ENCODE assay signal across 1 cellular context in genomic region chrX:71540801-71541545, GRCh38.
TF ChIP-seq lines count a peak whose summit lies in the region.

No MANE protein-coding gene starts in this region.

TF ChIP-seq in GM12878, 131 proteins besides CTCF, POLR2A, EP300 and RAD21 (continues in another document):
- TF ChIP-seq, protein P1, sequence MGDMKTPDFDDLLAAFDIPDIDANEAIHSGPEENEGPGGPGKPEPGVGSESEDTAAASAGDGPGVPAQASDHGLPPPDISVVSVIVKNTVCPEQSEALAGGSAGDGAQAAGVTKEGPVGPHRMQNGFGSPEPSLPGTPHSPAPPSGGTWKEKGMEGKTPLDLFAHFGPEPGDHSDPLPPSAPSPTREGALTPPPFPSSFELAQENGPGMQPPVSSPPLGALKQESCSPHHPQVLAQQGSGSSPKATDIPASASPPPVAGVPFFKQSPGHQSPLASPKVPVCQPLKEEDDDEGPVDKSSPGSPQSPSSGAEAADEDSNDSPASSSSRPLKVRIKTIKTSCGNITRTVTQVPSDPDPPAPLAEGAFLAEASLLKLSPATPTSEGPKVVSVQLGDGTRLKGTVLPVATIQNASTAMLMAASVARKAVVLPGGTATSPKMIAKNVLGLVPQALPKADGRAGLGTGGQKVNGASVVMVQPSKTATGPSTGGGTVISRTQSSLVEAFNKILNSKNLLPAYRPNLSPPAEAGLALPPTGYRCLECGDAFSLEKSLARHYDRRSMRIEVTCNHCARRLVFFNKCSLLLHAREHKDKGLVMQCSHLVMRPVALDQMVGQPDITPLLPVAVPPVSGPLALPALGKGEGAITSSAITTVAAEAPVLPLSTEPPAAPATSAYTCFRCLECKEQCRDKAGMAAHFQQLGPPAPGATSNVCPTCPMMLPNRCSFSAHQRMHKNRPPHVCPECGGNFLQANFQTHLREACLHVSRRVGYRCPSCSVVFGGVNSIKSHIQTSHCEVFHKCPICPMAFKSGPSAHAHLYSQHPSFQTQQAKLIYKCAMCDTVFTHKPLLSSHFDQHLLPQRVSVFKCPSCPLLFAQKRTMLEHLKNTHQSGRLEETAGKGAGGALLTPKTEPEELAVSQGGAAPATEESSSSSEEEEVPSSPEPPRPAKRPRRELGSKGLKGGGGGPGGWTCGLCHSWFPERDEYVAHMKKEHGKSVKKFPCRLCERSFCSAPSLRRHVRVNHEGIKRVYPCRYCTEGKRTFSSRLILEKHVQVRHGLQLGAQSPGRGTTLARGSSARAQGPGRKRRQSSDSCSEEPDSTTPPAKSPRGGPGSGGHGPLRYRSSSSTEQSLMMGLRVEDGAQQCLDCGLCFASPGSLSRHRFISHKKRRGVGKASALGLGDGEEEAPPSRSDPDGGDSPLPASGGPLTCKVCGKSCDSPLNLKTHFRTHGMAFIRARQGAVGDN (IDR thresholded peaks at IDR 0.05): no peak
- TF ChIP-seq, protein P2, sequence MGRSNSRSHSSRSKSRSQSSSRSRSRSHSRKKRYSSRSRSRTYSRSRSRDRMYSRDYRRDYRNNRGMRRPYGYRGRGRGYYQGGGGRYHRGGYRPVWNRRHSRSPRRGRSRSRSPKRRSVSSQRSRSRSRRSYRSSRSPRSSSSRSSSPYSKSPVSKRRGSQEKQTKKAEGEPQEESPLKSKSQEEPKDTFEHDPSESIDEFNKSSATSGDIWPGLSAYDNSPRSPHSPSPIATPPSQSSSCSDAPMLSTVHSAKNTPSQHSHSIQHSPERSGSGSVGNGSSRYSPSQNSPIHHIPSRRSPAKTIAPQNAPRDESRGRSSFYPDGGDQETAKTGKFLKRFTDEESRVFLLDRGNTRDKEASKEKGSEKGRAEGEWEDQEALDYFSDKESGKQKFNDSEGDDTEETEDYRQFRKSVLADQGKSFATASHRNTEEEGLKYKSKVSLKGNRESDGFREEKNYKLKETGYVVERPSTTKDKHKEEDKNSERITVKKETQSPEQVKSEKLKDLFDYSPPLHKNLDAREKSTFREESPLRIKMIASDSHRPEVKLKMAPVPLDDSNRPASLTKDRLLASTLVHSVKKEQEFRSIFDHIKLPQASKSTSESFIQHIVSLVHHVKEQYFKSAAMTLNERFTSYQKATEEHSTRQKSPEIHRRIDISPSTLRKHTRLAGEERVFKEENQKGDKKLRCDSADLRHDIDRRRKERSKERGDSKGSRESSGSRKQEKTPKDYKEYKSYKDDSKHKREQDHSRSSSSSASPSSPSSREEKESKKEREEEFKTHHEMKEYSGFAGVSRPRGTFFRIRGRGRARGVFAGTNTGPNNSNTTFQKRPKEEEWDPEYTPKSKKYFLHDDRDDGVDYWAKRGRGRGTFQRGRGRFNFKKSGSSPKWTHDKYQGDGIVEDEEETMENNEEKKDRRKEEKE (IDR thresholded peaks at IDR 0.05): no peak
- TF ChIP-seq MXI1 (IDR thresholded peaks at IDR 0.05; ENCODE audit: low read depth, low read length): peak; percentile 86
- TF ChIP-seq NFIC (IDR thresholded peaks at IDR 0.05; ENCODE audit: low read depth, low read length): peak; percentile 47; the same call in 1 of the 2 replicates
- TF ChIP-seq CEBPB (IDR thresholded peaks at IDR 0.05; ENCODE audit: borderline replicate concordance in 1 of 2, low read depth in 2 of 2, low read length in 2 of 2): no peak
- no peak for TF ChIP-seq TCF12 (IDR thresholded peaks at IDR 0.05; ENCODE audit: low read depth, low read length)
- TF ChIP-seq, protein P3, sequence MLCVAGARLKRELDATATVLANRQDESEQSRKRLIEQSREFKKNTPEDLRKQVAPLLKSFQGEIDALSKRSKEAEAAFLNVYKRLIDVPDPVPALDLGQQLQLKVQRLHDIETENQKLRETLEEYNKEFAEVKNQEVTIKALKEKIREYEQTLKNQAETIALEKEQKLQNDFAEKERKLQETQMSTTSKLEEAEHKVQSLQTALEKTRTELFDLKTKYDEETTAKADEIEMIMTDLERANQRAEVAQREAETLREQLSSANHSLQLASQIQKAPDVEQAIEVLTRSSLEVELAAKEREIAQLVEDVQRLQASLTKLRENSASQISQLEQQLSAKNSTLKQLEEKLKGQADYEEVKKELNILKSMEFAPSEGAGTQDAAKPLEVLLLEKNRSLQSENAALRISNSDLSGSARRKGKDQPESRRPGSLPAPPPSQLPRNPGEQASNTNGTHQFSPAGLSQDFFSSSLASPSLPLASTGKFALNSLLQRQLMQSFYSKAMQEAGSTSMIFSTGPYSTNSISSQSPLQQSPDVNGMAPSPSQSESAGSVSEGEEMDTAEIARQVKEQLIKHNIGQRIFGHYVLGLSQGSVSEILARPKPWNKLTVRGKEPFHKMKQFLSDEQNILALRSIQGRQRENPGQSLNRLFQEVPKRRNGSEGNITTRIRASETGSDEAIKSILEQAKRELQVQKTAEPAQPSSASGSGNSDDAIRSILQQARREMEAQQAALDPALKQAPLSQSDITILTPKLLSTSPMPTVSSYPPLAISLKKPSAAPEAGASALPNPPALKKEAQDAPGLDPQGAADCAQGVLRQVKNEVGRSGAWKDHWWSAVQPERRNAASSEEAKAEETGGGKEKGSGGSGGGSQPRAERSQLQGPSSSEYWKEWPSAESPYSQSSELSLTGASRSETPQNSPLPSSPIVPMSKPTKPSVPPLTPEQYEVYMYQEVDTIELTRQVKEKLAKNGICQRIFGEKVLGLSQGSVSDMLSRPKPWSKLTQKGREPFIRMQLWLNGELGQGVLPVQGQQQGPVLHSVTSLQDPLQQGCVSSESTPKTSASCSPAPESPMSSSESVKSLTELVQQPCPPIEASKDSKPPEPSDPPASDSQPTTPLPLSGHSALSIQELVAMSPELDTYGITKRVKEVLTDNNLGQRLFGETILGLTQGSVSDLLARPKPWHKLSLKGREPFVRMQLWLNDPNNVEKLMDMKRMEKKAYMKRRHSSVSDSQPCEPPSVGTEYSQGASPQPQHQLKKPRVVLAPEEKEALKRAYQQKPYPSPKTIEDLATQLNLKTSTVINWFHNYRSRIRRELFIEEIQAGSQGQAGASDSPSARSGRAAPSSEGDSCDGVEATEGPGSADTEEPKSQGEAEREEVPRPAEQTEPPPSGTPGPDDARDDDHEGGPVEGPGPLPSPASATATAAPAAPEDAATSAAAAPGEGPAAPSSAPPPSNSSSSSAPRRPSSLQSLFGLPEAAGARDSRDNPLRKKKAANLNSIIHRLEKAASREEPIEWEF (IDR thresholded peaks at IDR 0.05; ENCODE audit: insufficient replicate concordance, low read depth, low read length): no peak
- TF ChIP-seq CHD1 (IDR thresholded peaks at IDR 0.05; ENCODE audit: low read depth, low read length): no peak
- no peak for TF ChIP-seq FOS (IDR thresholded peaks at IDR 0.05; ENCODE audit: borderline replicate concordance, extremely low read depth, insufficient read length)
- TF ChIP-seq POLR2AphosphoS2 (IDR thresholded peaks at IDR 0.05; ENCODE audit: low read depth, low read length): no peak
- TF ChIP-seq SPI1 (IDR thresholded peaks at IDR 0.05; ENCODE audit: borderline replicate concordance, insufficient read depth, low read depth, low read length): peak; percentile 87
- TF ChIP-seq MEF2A (IDR thresholded peaks at IDR 0.05; ENCODE audit: insufficient read depth, low read depth, low read length): no peak
- no peak for TF ChIP-seq CHD2 (IDR thresholded peaks at IDR 0.05; ENCODE audit: borderline replicate concordance, low read depth, low read length)
- no peak for TF ChIP-seq POU2F2 (IDR thresholded peaks at IDR 0.05; ENCODE audit: borderline replicate concordance, low read depth, low read length)
- TF ChIP-seq IRF4 (IDR thresholded peaks at IDR 0.05; ENCODE audit: low read depth, low read length): 0 out of 2 replicates have a peak, but pooled peaks have one; percentile 30
- TF ChIP-seq, protein P4, sequence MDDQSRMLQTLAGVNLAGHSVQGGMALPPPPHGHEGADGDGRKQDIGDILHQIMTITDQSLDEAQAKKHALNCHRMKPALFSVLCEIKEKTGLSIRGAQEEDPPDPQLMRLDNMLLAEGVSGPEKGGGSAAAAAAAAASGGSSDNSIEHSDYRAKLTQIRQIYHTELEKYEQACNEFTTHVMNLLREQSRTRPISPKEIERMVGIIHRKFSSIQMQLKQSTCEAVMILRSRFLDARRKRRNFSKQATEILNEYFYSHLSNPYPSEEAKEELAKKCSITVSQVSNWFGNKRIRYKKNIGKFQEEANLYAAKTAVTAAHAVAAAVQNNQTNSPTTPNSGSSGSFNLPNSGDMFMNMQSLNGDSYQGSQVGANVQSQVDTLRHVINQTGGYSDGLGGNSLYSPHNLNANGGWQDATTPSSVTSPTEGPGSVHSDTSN (IDR thresholded peaks at IDR 0.05; ENCODE audit: insufficient replicate concordance, low read depth, low read length): no peak
- TF ChIP-seq FOXM1 (IDR thresholded peaks at IDR 0.05; ENCODE audit: low read depth, low read length): no peak
- TF ChIP-seq IKZF1 (conservative IDR thresholded peaks at IDR 0.05): 0 out of 2 replicates have a peak, but pooled peaks have one; percentile 23
- TF ChIP-seq HDAC2 (IDR thresholded peaks at IDR 0.05): no peak
- TF ChIP-seq TAF1 (IDR thresholded peaks at IDR 0.05; ENCODE audit: borderline replicate concordance, low read depth, low read length): no peak
- TF ChIP-seq WRNIP1 (IDR thresholded peaks at IDR 0.05; ENCODE audit: borderline replicate concordance, low read depth, low read length): no peak
- 0 out of 2 replicates have a peak, but pooled peaks have one; percentile 23 for TF ChIP-seq RELB (IDR thresholded peaks at IDR 0.05; ENCODE audit: low read depth)
- no peak for TF ChIP-seq ATF2 (IDR thresholded peaks at IDR 0.05; ENCODE audit: low read length)
- no peak for TF ChIP-seq TCF3 (IDR thresholded peaks at IDR 0.05; ENCODE audit: borderline replicate concordance, insufficient read depth, low read depth, low read length)
- TF ChIP-seq CREB1 (IDR thresholded peaks at IDR 0.05; ENCODE audit: low read depth): no peak
- TF ChIP-seq NBN (IDR thresholded peaks at IDR 0.05): 0 out of 2 replicates have a peak, but pooled peaks have one; percentile 54
- TF ChIP-seq ATF7 (IDR thresholded peaks at IDR 0.05; ENCODE audit: low read depth): 0 out of 2 replicates have a peak, but pooled peaks have one; percentile 9
- TF ChIP-seq PAX8 (IDR thresholded peaks at IDR 0.05): no peak
- TF ChIP-seq PKNOX1 (IDR thresholded peaks at IDR 0.05): no peak
- TF ChIP-seq ZNF207 (IDR thresholded peaks at IDR 0.05; ENCODE audit: borderline replicate concordance): no peak
- TF ChIP-seq SP1 (IDR thresholded peaks at IDR 0.05; ENCODE audit: low read depth, low read length): no peak
- no peak for TF ChIP-seq HSF1 (IDR thresholded peaks at IDR 0.05; ENCODE audit: low read depth, low read length)
- no peak for TF ChIP-seq MYB (IDR thresholded peaks at IDR 0.05; ENCODE audit: borderline replicate concordance, low read depth, low read length)
- no peak for TF ChIP-seq NR2C2 (IDR thresholded peaks at IDR 0.05; ENCODE audit: borderline replicate concordance, control insufficient read depth, insufficient read length, low read depth)
- no peak; a peak in 1 of 4 replicates for TF ChIP-seq ETV6 (conservative IDR thresholded peaks at IDR 0.05 in 1 of 2, IDR thresholded peaks at IDR 0.05 in 1 of 2; ENCODE audit: borderline replicate concordance in 1 of 2, low read depth in 1 of 2)
- TF ChIP-seq, protein P5, sequence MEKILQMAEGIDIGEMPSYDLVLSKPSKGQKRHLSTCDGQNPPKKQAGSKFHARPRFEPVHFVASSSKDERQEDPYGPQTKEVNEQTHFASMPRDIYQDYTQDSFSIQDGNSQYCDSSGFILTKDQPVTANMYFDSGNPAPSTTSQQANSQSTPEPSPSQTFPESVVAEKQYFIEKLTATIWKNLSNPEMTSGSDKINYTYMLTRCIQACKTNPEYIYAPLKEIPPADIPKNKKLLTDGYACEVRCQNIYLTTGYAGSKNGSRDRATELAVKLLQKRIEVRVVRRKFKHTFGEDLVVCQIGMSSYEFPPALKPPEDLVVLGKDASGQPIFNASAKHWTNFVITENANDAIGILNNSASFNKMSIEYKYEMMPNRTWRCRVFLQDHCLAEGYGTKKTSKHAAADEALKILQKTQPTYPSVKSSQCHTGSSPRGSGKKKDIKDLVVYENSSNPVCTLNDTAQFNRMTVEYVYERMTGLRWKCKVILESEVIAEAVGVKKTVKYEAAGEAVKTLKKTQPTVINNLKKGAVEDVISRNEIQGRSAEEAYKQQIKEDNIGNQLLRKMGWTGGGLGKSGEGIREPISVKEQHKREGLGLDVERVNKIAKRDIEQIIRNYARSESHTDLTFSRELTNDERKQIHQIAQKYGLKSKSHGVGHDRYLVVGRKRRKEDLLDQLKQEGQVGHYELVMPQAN (conservative IDR thresholded peaks at IDR 0.05): no peak
- no peak for TF ChIP-seq SMAD1 (IDR thresholded peaks at IDR 0.05; ENCODE audit: low read depth, partially characterized antibody)
